25 cellular contexts compared by ENCODE assay signal in genomic region chr10:67284589-67284988, GRCh38.
DNase-seq lines count a peak whose midpoint lies in the region; ATAC-seq and TF ChIP-seq lines count a peak whose summit lies in the region.
"Had no signal": no experiment of that assay in that cellular context is flagged by ENCODE, and none has a peak within 500 bp of the region (broad histone marks: within the 10 kb centered on the region; RNA-seq: fewer than 3 reads in every experiment).

No MANE protein-coding gene starts in this region.

- peaks cover 27% of the 10 kb centered on the region for H3K4me1 ChIP-seq in HUES6 (ENCODE audit: control insufficient read depth, insufficient read depth, low read length)
- H3K4me1 ChIP-seq in RWPE2 (ENCODE audit: insufficient read depth, poor library complexity, severe bottlenecking): no peaks in the 10 kb centered on the region
- H3K4me1 ChIP-seq: BLaER1 had no signal

- DNase-seq in RWPE2 (ENCODE audit: low spot score) (no peak), mesothelial cell of epicardium (ENCODE audit: low spot score in 2 of 2, unreplicated experiment in 2 of 2) (no peak), middle frontal gyrus (ENCODE audit: extremely low spot score, low spot score) (no peak), endothelial cell (ENCODE audit: low spot score) (no peak)
- DNase-seq: CD4-positive, alpha-beta T cell; HCEC 1CT; Kasumi-1; MG63; NCI-H1105 treated with DMSO at 0.1 percent for 48 hours; NCI-H146; NCI-H1930; NCI-H2107; NCI-H524 treated with DMSO at 0.1 percent for 48 hours; NCI-H774; NK-92 treated with Interleukin-12 subunit alpha and Interleukin-12 subunit beta, amount 100 ng/mL, for 24 hours; PC-9; SHP77 treated with DMSO at 0.1 percent for 48 hours had no signal

- no peaks in the 10 kb centered on the region for H3K27me3 ChIP-seq in HUES6 (ENCODE audit: control insufficient read depth, insufficient read depth, low read length)
- H3K27me3 ChIP-seq in RWPE2 (ENCODE audit: insufficient read depth, poor library complexity, severe bottlenecking): peaks cover 4% of the 10 kb centered on the region
- H3K27me3 ChIP-seq: BLaER1, MG63 had no signal

- no peaks in the 10 kb centered on the region for H3K27me3 Mint-ChIP-seq in mesothelial cell of epicardium (ENCODE audit: low read depth)
- H3K27me3 Mint-ChIP-seq in endothelial cell (ENCODE audit: unreplicated experiment): no peaks in the 10 kb centered on the region

- H3K36me3 ChIP-seq in HUES6 (ENCODE audit: control insufficient read depth, insufficient read depth, low read length) (no peaks in the 10 kb centered on the region), RWPE2 (ENCODE audit: low read depth) (no peaks in the 10 kb centered on the region)
- H3K36me3 ChIP-seq: BLaER1, MG63 had no signal

- H3K9ac ChIP-seq in HUES6 (ENCODE audit: low read length): no peak overlapping the region
- H3K9ac ChIP-seq: BLaER1 had no signal

- H3K36me3 Mint-ChIP-seq in mesothelial cell of epicardium (no peaks in the 10 kb centered on the region), endothelial cell (ENCODE audit: low read depth, unreplicated experiment) (no peaks in the 10 kb centered on the region)

- H3K9me3 Mint-ChIP-seq in mesothelial cell of epicardium: peaks cover 18% of the 10 kb centered on the region
- no peaks in the 10 kb centered on the region for H3K9me3 Mint-ChIP-seq in endothelial cell (ENCODE audit: unreplicated experiment)

- H3K27ac Mint-ChIP-seq in mesothelial cell of epicardium: no peak overlapping the region
- no peak overlapping the region for H3K27ac Mint-ChIP-seq in endothelial cell (ENCODE audit: unreplicated experiment)
- H3K27ac Mint-ChIP-seq: CD4-positive, alpha-beta T cell had no signal

- TF ChIP-seq CTCF in C4-2B (conservative IDR thresholded peaks at IDR 0.05): peak; percentile 16; the same call in 1 of the 2 replicates
- TF ChIP-seq CTCF in RWPE2 (IDR thresholded peaks at IDR 0.05; ENCODE audit: poor library complexity, severe bottlenecking): peak; percentile 12
- TF ChIP-seq CTCF in mesothelial cell of epicardium (IDR thresholded peaks at IDR 0.05; ENCODE audit: unreplicated experiment): peak; percentile 19
- no peak for TF ChIP-seq CTCF in endothelial cell (IDR thresholded peaks at IDR 0.05; ENCODE audit: unreplicated experiment)

- H3K27ac ChIP-seq in C4-2B (no peak overlapping the region), HUES6 (ENCODE audit: low read depth, low read length) (0 out of 2 replicates have a peak overlapping the region, but pooled peaks have one; percentile 51), RWPE2 (ENCODE audit: poor library complexity, severe bottlenecking) (no peak overlapping the region)
- H3K27ac ChIP-seq: BLaER1, PC-9, RWPE1, SK-N-MC had no signal

- H3K9me3 ChIP-seq in HUES6 (ENCODE audit: control insufficient read depth, insufficient read depth, low read depth, low read length) (no peaks in the 10 kb centered on the region), RWPE2 (ENCODE audit: severe bottlenecking) (no peaks in the 10 kb centered on the region)
- H3K9me3 ChIP-seq: BLaER1, MG63 had no signal

- no peak overlapping the region for H3K4me3 ChIP-seq in HUES6 (ENCODE audit: low read depth, low read length)
- H3K4me3 ChIP-seq in RWPE2 (ENCODE audit: severe bottlenecking): no peak overlapping the region
- H3K4me3 ChIP-seq: BLaER1, K562, MG63, PC-9, SK-N-MC had no signal

- no peak for ATAC-seq in RWPE2 (ENCODE audit: low read depth)
- no peak for ATAC-seq in HG02678 (IDR thresholded peaks at IDR 0.05; ENCODE audit: unreplicated experiment)
- ATAC-seq in HG03108 (IDR thresholded peaks at IDR 0.05; ENCODE audit: unreplicated experiment): no peak
- ATAC-seq: K562 had no signal

- H3K4me1 Mint-ChIP-seq in mesothelial cell of epicardium: peaks cover 21% of the 10 kb centered on the region
- H3K4me1 Mint-ChIP-seq in endothelial cell (ENCODE audit: unreplicated experiment): peaks cover 4% of the 10 kb centered on the region

- H3K4me3 Mint-ChIP-seq in mesothelial cell of epicardium (no peak overlapping the region), endothelial cell (ENCODE audit: unreplicated experiment) (no peak overlapping the region)
- H3K4me3 Mint-ChIP-seq: CD4-positive, alpha-beta T cell had no signal
